ENCODE assay signal across 28 cellular contexts in genomic region chr9:13014484-13014883, GRCh38.
DNase-seq lines count a peak whose midpoint lies in the region; ATAC-seq and TF ChIP-seq lines count a peak whose summit lies in the region.
"Had no signal": no experiment of that assay in that cellular context is flagged by ENCODE, and none has a peak within 500 bp of the region (broad histone marks: within the 10 kb centered on the region; RNA-seq: fewer than 3 reads in every experiment).

No MANE protein-coding gene starts in this region.

- H3K27ac ChIP-seq in fibroblast of lung (ENCODE audit: insufficient read depth, low read length) (no peak overlapping the region), mesenchymal stem cell (ENCODE audit: low read length, poor library complexity, severe bottlenecking) (no peak overlapping the region), upper lobe of right lung (no peak overlapping the region)
- H3K27ac ChIP-seq: A549, adrenal gland, breast epithelium, epithelial cell of prostate, pancreas, testis, uterus had no signal

- no peaks in the 10 kb centered on the region for H3K79me1 ChIP-seq in mesenchymal stem cell (replicated peaks; ENCODE audit: low read length, poor library complexity, severe bottlenecking)

- no peaks in the 10 kb centered on the region for H3K9me3 ChIP-seq in fibroblast of lung (ENCODE audit: control insufficient read depth, insufficient read depth, low read depth, low read length)
- no peaks in the 10 kb centered on the region for H3K9me3 ChIP-seq in mesenchymal stem cell (ENCODE audit: control insufficient read depth, low read length)
- H3K9me3 ChIP-seq in upper lobe of right lung = no peaks in the 10 kb centered on the region
- H3K9me3 ChIP-seq: A549, adrenal gland, breast epithelium, pancreas, testis, uterus had no signal

- no peak overlapping the region for H4K8ac ChIP-seq in mesenchymal stem cell (ENCODE audit: low read length)

- H3K14ac ChIP-seq in mesenchymal stem cell (ENCODE audit: low read length in 2 of 2) = no peak overlapping the region

- no peak overlapping the region for H2BK5ac ChIP-seq in mesenchymal stem cell (ENCODE audit: low read depth, low read length, poor library complexity, severe bottlenecking)

- H3K4me2 ChIP-seq in fibroblast of lung (ENCODE audit: extremely low read depth, insufficient read depth, low read length) (no peak overlapping the region), mesenchymal stem cell (ENCODE audit: low read length, poor library complexity, severe bottlenecking) (no peak overlapping the region)
- H3K4me2 ChIP-seq: A549 had no signal

- H3K27me3 ChIP-seq in fibroblast of lung (ENCODE audit: control insufficient read depth, insufficient read depth, low read length) (no peaks in the 10 kb centered on the region), mesenchymal stem cell (ENCODE audit: control insufficient read depth in 1 of 2, insufficient read depth in 1 of 2, low read length in 2 of 2) (no peaks in the 10 kb centered on the region), upper lobe of right lung (no peaks in the 10 kb centered on the region)
- H3K27me3 ChIP-seq: adrenal gland, breast epithelium, pancreas, spleen, testis, uterus had no signal

- H3K9me3 Mint-ChIP-seq in activated T-helper 1 cell treated with anti-CD3 and anti-CD28 coated beads, Interleukin-12 subunit alpha, Interleukin-12 subunit beta, Interleukin-2, Interleukin-4 antibody, amounts not matched to agents 30 ng/mL and 10 ng/mL and 1 ng/mL, durations not matched to agents 14 hours and 24 hours and 36 hours = no peaks in the 10 kb centered on the region
- H3K9me3 Mint-ChIP-seq: nephron progenitor cell had no signal

- H4K20me1 ChIP-seq in fibroblast of lung (ENCODE audit: control insufficient read depth, extremely low read depth, insufficient read depth, low read length) = no peaks in the 10 kb centered on the region

- H3K27me3 Mint-ChIP-seq in activated T-helper 1 cell treated with anti-CD3 and anti-CD28 coated beads, Interleukin-12 subunit alpha, Interleukin-12 subunit beta, Interleukin-2, Interleukin-4 antibody, amounts not matched to agents 30 ng/mL and 10 ng/mL and 1 ng/mL, durations not matched to agents 14 hours and 24 hours and 36 hours (ENCODE audit: insufficient read depth) = no peaks in the 10 kb centered on the region
- H3K27me3 Mint-ChIP-seq: stimulated activated naive CD8-positive, alpha-beta T cell treated with anti-CD3 and anti-CD28 coated beads, Interleukin-15, Interleukin-2, amounts not matched to agents 100 ng/mL and 50 ng/mL, for 24 hours had no signal

- no peaks in the 10 kb centered on the region for H3K36me3 Mint-ChIP-seq in activated T-helper 1 cell treated with anti-CD3 and anti-CD28 coated beads, Interleukin-12 subunit alpha, Interleukin-12 subunit beta, Interleukin-2, Interleukin-4 antibody, amounts not matched to agents 30 ng/mL and 10 ng/mL and 1 ng/mL, durations not matched to agents 14 hours and 24 hours and 36 hours (ENCODE audit: low read depth)

- no peak overlapping the region for H3K4ac ChIP-seq in mesenchymal stem cell (ENCODE audit: low read depth in 1 of 2, low read length in 2 of 2)

- intact Hi-C loops in activated T-helper 1 cell treated with anti-CD3 and anti-CD28 coated beads, Interleukin-12 subunit alpha, Interleukin-12 subunit beta, Interleukin-2, Interleukin-4 antibody, amounts not matched to agents 30 ng/mL and 10 ng/mL and 1 ng/mL, durations not matched to agents 14 hours and 24 hours and 36 hours (cut with micrococcal nuclease) = no loop called here
- intact Hi-C loops in upper lobe of right lung (cut with DNase I) = no loop called here

- no peak overlapping the region for H3K27ac Mint-ChIP-seq in activated T-helper 1 cell treated with anti-CD3 and anti-CD28 coated beads, Interleukin-12 subunit alpha, Interleukin-12 subunit beta, Interleukin-2, Interleukin-4 antibody, amounts not matched to agents 30 ng/mL and 10 ng/mL and 1 ng/mL, durations not matched to agents 14 hours and 24 hours and 36 hours
- H3K27ac Mint-ChIP-seq: activated T-cell treated with anti-CD3 and anti-CD28 coated beads, Interleukin-2, amount 50 U/mL, for 72 hours; nephron progenitor cell; stimulated activated naive CD8-positive, alpha-beta T cell treated with anti-CD3 and anti-CD28 coated beads, Interleukin-15, Interleukin-2, amounts not matched to agents 100 ng/mL and 50 ng/mL, for 24 hours; T-helper 2 cell treated with Interferon-gamma antibody and Interleukin-4, amounts not matched to agents 5 μg/mL and 100 μg/mL, for 36 hours had no signal

- no peak overlapping the region for H2AK5ac ChIP-seq in mesenchymal stem cell (ENCODE audit: low read length, severe bottlenecking)

- H3K4me3 Mint-ChIP-seq in activated T-helper 1 cell treated with anti-CD3 and anti-CD28 coated beads, Interleukin-12 subunit alpha, Interleukin-12 subunit beta, Interleukin-2, Interleukin-4 antibody, amounts not matched to agents 30 ng/mL and 10 ng/mL and 1 ng/mL, durations not matched to agents 14 hours and 24 hours and 36 hours = no peak overlapping the region
- H3K4me3 Mint-ChIP-seq: activated T-cell treated with anti-CD3 and anti-CD28 coated beads, Interleukin-2, amount 50 U/mL, for 72 hours; nephron progenitor cell; stimulated activated naive CD8-positive, alpha-beta T cell treated with anti-CD3 and anti-CD28 coated beads, Interleukin-15, Interleukin-2, amounts not matched to agents 100 ng/mL and 50 ng/mL, for 24 hours; T-helper 2 cell treated with Interferon-gamma antibody and Interleukin-4, amounts not matched to agents 5 μg/mL and 100 μg/mL, for 36 hours had no signal

- WGBS in mesenchymal stem cell = 79% methylated on average over 1 of the region's 1 CpG

- no peak for TF ChIP-seq CTCF in fibroblast of lung (conservative IDR thresholded peaks at IDR 0.05 in 1 of 2, IDR thresholded peaks at IDR 0.05 in 1 of 2; ENCODE audit: low read depth in 1 of 2, low read length in 2 of 2)
- no peak for TF ChIP-seq CTCF in upper lobe of right lung (IDR thresholded peaks at IDR 0.05)

- no peaks in the 10 kb centered on the region for H3K79me2 ChIP-seq in fibroblast of lung (ENCODE audit: control insufficient read depth, insufficient read depth, low read length)

- no peak overlapping the region for H3K23ac ChIP-seq in mesenchymal stem cell (ENCODE audit: low read length in 2 of 2)

- no peak overlapping the region for H2BK120ac ChIP-seq in mesenchymal stem cell (ENCODE audit: low read depth, low read length)

- ATAC-seq in upper lobe of right lung (no peak), GM21529 (IDR thresholded peaks at IDR 0.05; ENCODE audit: unreplicated experiment) (no peak)
- ATAC-seq: A549; activated T-cell treated with anti-CD3 and anti-CD28 coated beads, Interleukin-2, amount 50 U/mL, for 72 hours; HCT116; pancreas had no signal

- no peak overlapping the region for H2BK12ac ChIP-seq in mesenchymal stem cell (ENCODE audit: low read length in 2 of 2)

- H2BK15ac ChIP-seq in mesenchymal stem cell (ENCODE audit: low read depth, poor library complexity, severe bottlenecking) = no peak overlapping the region

- H3K36me3 ChIP-seq in fibroblast of lung (ENCODE audit: control insufficient read depth, insufficient read depth, low read length) = no peaks in the 10 kb centered on the region
- no peaks in the 10 kb centered on the region for H3K36me3 ChIP-seq in mesenchymal stem cell (ENCODE audit: control insufficient read depth in 1 of 2, insufficient read depth in 2 of 2, low read depth in 1 of 2, low read length in 2 of 2)
- H3K36me3 ChIP-seq in upper lobe of right lung = no peaks in the 10 kb centered on the region
- H3K36me3 ChIP-seq: adrenal gland, breast epithelium, pancreas, spleen, uterus had no signal

- H3K4me3 ChIP-seq in fibroblast of lung (replicated peaks in 1 of 4; ENCODE audit: control extremely low read depth in 1 of 4, insufficient read depth in 1 of 4, low read depth in 3 of 4, low read length in 4 of 4) (no peak overlapping the region), mesenchymal stem cell (ENCODE audit: insufficient read depth in 1 of 2, low read depth in 1 of 2, low read length in 2 of 2) (no peak overlapping the region), upper lobe of right lung (no peak overlapping the region)
- H3K4me3 ChIP-seq: A549, adrenal gland, breast epithelium, pancreas, spleen, testis, uterus had no signal

- no peak overlapping the region for H3K18ac ChIP-seq in mesenchymal stem cell (ENCODE audit: low read depth in 1 of 2, low read length in 2 of 2)

- peak; percentile 30 for DNase-seq in AG08395 (ENCODE audit: low spot score)
- DNase-seq in NCI-H226 = peak; percentile 64
- peak; percentile 50 to 77 for DNase-seq in fibroblast of lung (ENCODE audit: low read depth in 2 of 2)
- peak; percentile 36 for DNase-seq in mesenchymal stem cell
- no peak for DNase-seq in activated T-helper 1 cell treated with anti-CD3 and anti-CD28 coated beads, Interleukin-12 subunit alpha, Interleukin-12 subunit beta, Interleukin-2, Interleukin-4 antibody, amounts not matched to agents 30 ng/mL and 10 ng/mL and 1 ng/mL, durations not matched to agents 14 hours and 24 hours and 36 hours (ENCODE audit: low spot score)
- no peak for DNase-seq in upper lobe of right lung
- DNase-seq in NCI-H2081 (lab: John Stamatoyannopoulos, UW) = no peak
- DNase-seq: activated CD4-positive, alpha-beta T cell treated with anti-CD3 and anti-CD28 coated beads, Interleukin-2, amount 50 U/mL, for 48 hours; activated CD4-positive, CD25-positive, alpha-beta regulatory T cell treated with anti-CD3 and anti-CD28 coated beads, Interleukin-2, amount 50 U/mL, for 72 hours; activated naive CD4-positive, alpha-beta T cell treated with Interleukin-2 at 50 U/mL for 16 hours; activated T-cell treated with anti-CD3 and anti-CD28 coated beads, Interleukin-2, amount 50 U/mL, for 72 hours; adrenal gland; effector CD4-positive, alpha-beta T cell; NCI-H1092 treated with DMSO at 0.1 percent for 48 hours; NCI-H1694 treated with DMSO at 0.1 percent for 48 hours; nephron progenitor cell; pancreas; spleen; stimulated activated CD4-positive, alpha-beta T cell treated with anti-CD3 and anti-CD28 coated beads, Interleukin-2, amount 100 ng/mL, for 24 hours; testis; uterus had no signal

- H3K9ac ChIP-seq in fibroblast of lung (ENCODE audit: insufficient read depth, low read length) = no peak overlapping the region
- no peak overlapping the region for H3K9ac ChIP-seq in mesenchymal stem cell (ENCODE audit: low read length)

- H3K4me1 ChIP-seq in fibroblast of lung (ENCODE audit: control insufficient read depth, extremely low read depth, insufficient read depth, low read length) = no peaks in the 10 kb centered on the region
- H3K4me1 ChIP-seq in mesenchymal stem cell (ENCODE audit: control insufficient read depth, insufficient read depth, low read depth, low read length) = no peaks in the 10 kb centered on the region
- no peaks in the 10 kb centered on the region for H3K4me1 ChIP-seq in upper lobe of right lung
- H3K4me1 ChIP-seq: A549, adrenal gland, breast epithelium, pancreas, spleen, testis, uterus had no signal

- H3K4me1 Mint-ChIP-seq in activated T-helper 1 cell treated with anti-CD3 and anti-CD28 coated beads, Interleukin-12 subunit alpha, Interleukin-12 subunit beta, Interleukin-2, Interleukin-4 antibody, amounts not matched to agents 30 ng/mL and 10 ng/mL and 1 ng/mL, durations not matched to agents 14 hours and 24 hours and 36 hours (ENCODE audit: low read depth) = no peaks in the 10 kb centered on the region
- H3K4me1 Mint-ChIP-seq: nephron progenitor cell had no signal

- H2AFZ ChIP-seq in fibroblast of lung (ENCODE audit: low read length) (no peak overlapping the region), mesenchymal stem cell (ENCODE audit: low read depth, low read length) (no peak overlapping the region)

- no peak overlapping the region for H4K91ac ChIP-seq in mesenchymal stem cell (ENCODE audit: low read length)

Comparison
In these comparisons a context has a peak if more than half of its experiments do, and no peak if none do; other contexts are left out.
1. DNase-seq: peak in AG08395 (single experiment), NCI-H226 (single experiment), fibroblast of lung (2 of 2) and mesenchymal stem cell (single experiment); none in activated T-helper 1 cell treated with anti-CD3 and anti-CD28 coated beads, Interleukin-12 subunit alpha, Interleukin-12 subunit beta, Interleukin-2, Interleukin-4 antibody, amounts not matched to agents 30 ng/mL and 10 ng/mL and 1 ng/mL, durations not matched to agents 14 hours and 24 hours and 36 hours (single experiment), upper lobe of right lung (single experiment) and NCI-H2081 (0 of 2).